In genomic region chr10:79242620-79243152, GRCh38 we compare ENCODE assay signal across 8 cellular contexts.
DNase-seq lines count a peak whose midpoint lies in the region; ATAC-seq and TF ChIP-seq lines count a peak whose summit lies in the region.

No MANE protein-coding gene starts in this region.

- peak; percentile 74 to 86 (median 74) for DNase-seq in NCI-H1417 (lab: John Stamatoyannopoulos, UW)
- no peak for DNase-seq in NCI-H1417 treated with DMSO at 0.1 percent for 48 hours (lab: John Stamatoyannopoulos, UW)
- DNase-seq in activated naive CD4-positive, alpha-beta T cell treated with Interleukin-2 at 50 U/mL for 16 hours, result peak; percentile 66
- peak; percentile 55 for DNase-seq in occipital lobe (lab: John Stamatoyannopoulos, UW)

- H3K9ac ChIP-seq in OCI-LY3 (ENCODE audit: low read length), result peak overlapping the region; percentile 71

- peak overlapping the region; percentile 90 for H3K4me2 ChIP-seq in OCI-LY3 (ENCODE audit: low read length)

- H4K20me1 ChIP-seq in OCI-LY3 (ENCODE audit: insufficient read depth, low read length), result no peaks in the 10 kb centered on the region

- H3K27ac ChIP-seq in OCI-LY3 (ENCODE audit: low read length) (peak overlapping the region; percentile 62), gastroesophageal sphincter (peak overlapping the region; percentile 10 to 85 (median 81)), urinary bladder (ENCODE audit: low read depth) (peak overlapping the region; percentile 48)

- no CpG with 5 or more reads among the region's 60 CpGs for WGBS in gastroesophageal sphincter (ENCODE audit: low coverage in 1 of 2), 2 donors
- under 1% methylated on average over 56 of the region's 60 CpGs for WGBS in urinary bladder

- H3K27me3 ChIP-seq in OCI-LY3 (ENCODE audit: low read depth, low read length) (peaks cover 23% of the 10 kb centered on the region), gastroesophageal sphincter (no peaks in the 10 kb centered on the region)

- peaks cover 48% of the 10 kb centered on the region for H3K4me1 ChIP-seq in OCI-LY3 (ENCODE audit: low read length)
- peaks cover 0 to 97% (median 71%) of the 10 kb centered on the region in 3 donors for H3K4me1 ChIP-seq in gastroesophageal sphincter
- no peaks in the 10 kb centered on the region for H3K4me1 ChIP-seq in urinary bladder (ENCODE audit: insufficient read depth)

- no peak overlapping the region for H2AFZ ChIP-seq in OCI-LY3 (ENCODE audit: low read depth, low read length)

- peaks cover 45% of the 10 kb centered on the region for H3K79me2 ChIP-seq in OCI-LY3 (ENCODE audit: low read length)

- peak in 1 of 2 donors; percentile 27 for TF ChIP-seq POLR2A in gastroesophageal sphincter (IDR thresholded peaks at IDR 0.05)

- H3K36me3 ChIP-seq in OCI-LY3 (replicated peaks; ENCODE audit: low read depth, low read length) (peaks cover 5% of the 10 kb centered on the region), gastroesophageal sphincter (no peaks in the 10 kb centered on the region), urinary bladder (ENCODE audit: insufficient read depth) (no peaks in the 10 kb centered on the region)

- peak overlapping the region; percentile 85 for H3K4me3 ChIP-seq in OCI-LY3 (ENCODE audit: low read length)
- H3K4me3 ChIP-seq in gastroesophageal sphincter, result peak overlapping the region; percentile 31 to 65
- H3K4me3 ChIP-seq in urinary bladder (ENCODE audit: low read depth, low read length), result peak overlapping the region; percentile 59

- H3K9me3 ChIP-seq in OCI-LY3 (ENCODE audit: insufficient read depth, low read length) (no peaks in the 10 kb centered on the region), gastroesophageal sphincter (no peaks in the 10 kb centered on the region)

- ATAC-seq in HG03097 (IDR thresholded peaks at IDR 0.05; ENCODE audit: low FRiP score, unreplicated experiment) (peak; percentile 17), gastroesophageal sphincter (peak; percentile 40)

- TF ChIP-seq EP300 in gastroesophageal sphincter (IDR thresholded peaks at IDR 0.05), result no peak

- no peak for TF ChIP-seq CTCF in OCI-LY3 (IDR thresholded peaks at IDR 0.05; ENCODE audit: low read depth, low read length)
- TF ChIP-seq CTCF in gastroesophageal sphincter (IDR thresholded peaks at IDR 0.05), result no peak
